ENCODE assay signal across 20 cellular contexts in the genomic region with DNA sequence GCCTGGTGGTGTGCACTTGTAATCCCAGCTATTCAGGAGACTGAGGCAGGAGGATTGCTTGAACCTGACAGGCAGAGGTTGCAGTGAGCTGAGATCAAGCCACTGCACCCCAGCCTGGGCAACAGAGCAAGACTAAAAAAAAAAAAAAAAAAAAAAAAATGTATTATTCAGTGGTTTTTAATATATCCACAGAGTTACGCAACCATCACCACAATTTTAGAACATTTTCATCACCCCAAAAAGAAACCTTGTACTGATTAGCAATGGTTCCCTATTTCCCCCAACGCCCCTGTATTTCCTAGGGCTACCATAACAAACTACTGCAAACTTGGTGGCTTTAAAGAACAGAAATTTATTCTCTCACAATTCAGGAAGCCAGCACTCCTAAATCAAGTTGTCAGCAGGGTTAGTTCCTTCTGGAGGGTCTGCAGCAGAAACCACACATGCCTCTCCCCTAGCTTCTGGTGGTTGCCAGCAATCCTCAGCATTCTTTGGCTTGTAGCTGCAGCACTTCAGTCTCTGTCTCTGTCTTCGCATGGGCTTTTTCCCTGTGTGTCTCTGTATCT.
"Had no signal": no experiment of that assay in that cellular context is flagged by ENCODE, and none has a peak within 500 bp of the region (broad histone marks: within the 10 kb centered on the region; RNA-seq: fewer than 3 reads in every experiment).

No MANE protein-coding gene starts in this region.

- H3K4me3 ChIP-seq: colonic mucosa, esophagus muscularis mucosa, left lung, transverse colon had no signal

- ATAC-seq: activated CD8-positive, alpha-beta T cell treated with anti-CD3 and anti-CD28 coated beads, Interleukin-2, amount 10 ng/mL, durations not matched to agents 7 days and 5 days; left lung; natural killer cell; stimulated activated naive CD8-positive, alpha-beta T cell treated with anti-CD3 and anti-CD28 coated beads, Interleukin-15, Interleukin-2, amounts not matched to agents 100 U/mL and 50 U/mL, for 24 hours had no signal

- FAIRE-seq: kidney, TTC549 had no signal

- H3K27me3 ChIP-seq: colonic mucosa, esophagus muscularis mucosa, left lung, transverse colon had no signal

- H3K9me3 ChIP-seq: colonic mucosa, esophagus muscularis mucosa, left lung, transverse colon had no signal

- DNase-seq: activated CD4-positive, CD25-positive, alpha-beta regulatory T cell; activated CD8-positive, alpha-beta memory T cell treated with anti-CD3 and anti-CD28 coated beads, Interleukin-2, amount 50 U/mL, for 4 hours; activated CD8-positive, alpha-beta T cell treated with anti-CD3 and anti-CD28 coated beads, Interleukin-2, amount 10 ng/mL, durations not matched to agents 7 days and 5 days; activated gamma-delta T cell; activated T-cell treated with anti-CD3 and anti-CD28 coated beads, Interleukin-2, amount 50 U/mL, for 48 hours; amniotic stem cell; caudate nucleus; colonic mucosa; hippocampal formation; kidney; left lung; mesenchymal stem cell; natural killer cell; posterior cingulate gyrus; stimulated activated CD4-positive, alpha-beta T cell treated with anti-CD3 and anti-CD28 coated beads, Interleukin-4, amount 100 ng/mL, for 24 hours; stimulated activated CD8-positive, alpha-beta memory T cell treated with anti-CD3 and anti-CD28 coated beads, Interleukin-4, amount 100 ng/mL, for 48 hours; stimulated activated naive CD8-positive, alpha-beta T cell treated with anti-CD3 and anti-CD28 coated beads, Interleukin-15, Interleukin-2, amounts not matched to agents 100 U/mL and 50 U/mL, for 24 hours; transverse colon had no signal

- H3K27ac ChIP-seq: colonic mucosa, esophagus muscularis mucosa, left lung, transverse colon had no signal

- H3K36me3 ChIP-seq: colonic mucosa, transverse colon had no signal
